In the genomic region with DNA sequence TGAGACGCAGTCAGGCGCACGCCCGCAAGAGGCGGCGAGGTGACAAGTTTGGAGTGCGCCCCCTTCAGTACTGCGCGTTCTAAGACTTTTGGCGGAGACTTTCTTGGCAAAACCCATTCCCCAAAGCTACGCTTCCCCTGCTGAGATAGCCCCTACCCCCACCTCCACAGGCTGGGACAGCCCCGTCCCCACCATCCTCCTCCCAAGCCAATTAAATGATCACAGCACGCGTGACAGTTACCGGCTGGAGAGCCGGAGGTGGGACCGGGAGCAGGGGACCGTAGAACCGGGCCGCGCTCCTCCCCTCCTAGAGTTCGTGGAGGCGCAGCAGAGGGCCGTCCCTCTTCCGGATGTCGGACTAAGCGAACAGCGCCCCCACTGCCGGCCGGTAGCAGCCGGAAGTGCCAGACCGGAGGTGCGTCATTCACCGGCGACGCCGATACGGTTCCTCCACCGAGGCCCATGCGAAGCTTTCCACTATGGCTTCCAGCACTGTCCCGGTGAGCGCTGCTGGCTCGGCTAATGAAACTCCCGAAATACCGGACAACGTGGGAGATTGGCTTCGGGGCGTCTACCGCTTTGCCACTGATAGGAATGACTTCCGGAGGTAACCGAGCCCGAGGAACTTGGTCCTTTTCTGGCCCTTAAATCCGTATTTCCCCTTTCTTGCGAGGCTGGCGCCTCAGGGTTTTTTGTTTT, we compare ENCODE assay signal across 8 cellular contexts. TPM values are rescaled to one million over a fixed set of nuclear protein-coding genes. Genes with fewer than 3 reads are reported as not detected.
DNase-seq lines count a peak whose midpoint lies in the region; ATAC-seq lines count a peak whose summit lies in the region.

Gene TOMM6, plus strand, starts transcription at position 476 of the 699 bp plus-strand sequence. Its CDS starts 4 bp downstream, at position 480.

- H3K4me1 ChIP-seq in mucosa of stomach (ENCODE audit: control insufficient read depth, insufficient read depth, low read length) = peaks cover 35% of the 10 kb centered on the region

- H3K27me3 ChIP-seq in mucosa of stomach (ENCODE audit: control insufficient read depth, insufficient read depth, low read length) = no peaks in the 10 kb centered on the region

- no peaks in the 10 kb centered on the region for H3K9me3 ChIP-seq in mucosa of stomach (ENCODE audit: control insufficient read depth, low read length)

- ATAC-seq in GM21529 (IDR thresholded peaks at IDR 0.05; ENCODE audit: unreplicated experiment) = peak; percentile 82

- peak within 1 kb of the TSS; percentile 95 for H3K9ac ChIP-seq in mucosa of stomach (ENCODE audit: low read length)

- no peaks in the 10 kb centered on the region for H3K27me3 Mint-ChIP-seq in IgD-negative memory B cell

- no peaks in the 10 kb centered on the region for H3K9me3 Mint-ChIP-seq in IgD-negative memory B cell

- peak; percentile 79 for DNase-seq in DMS153 treated with DMSO at 0.1 percent for 48 hours (lab: John Stamatoyannopoulos, UW; ENCODE audit: unreplicated experiment)
- peak; percentile 98 for DNase-seq in OCI-M1 (lab: John Stamatoyannopoulos, UW)
- DNase-seq in activated T-cell treated with anti-CD3 and anti-CD28 coated beads for 4 hours = peak; percentile 93
- peak; percentile 64 for DNase-seq in epithelial cell of prostate (ENCODE audit: low read depth, low spot score)
- peak; percentile 91 for DNase-seq in stimulated activated CD8-positive, alpha-beta memory T cell treated with anti-CD3 and anti-CD28 coated beads, Interleukin-7, amount 100 ng/mL, for 1 hour (ENCODE audit: low read depth in 2 of 2)

- H3K36me3 ChIP-seq in mucosa of stomach (ENCODE audit: control insufficient read depth, insufficient read depth, low read length) = peaks cover 6% of the 10 kb centered on the region

- peak within 1 kb of the TSS; percentile 94 to 99 (median 96) for H3K4me3 Mint-ChIP-seq in IgD-negative memory B cell

- no peaks in the 10 kb centered on the region for H3K36me3 Mint-ChIP-seq in IgD-negative memory B cell

- H3K4me1 Mint-ChIP-seq in IgD-negative memory B cell = peaks cover 14 to 23% (median 20%) of the 10 kb centered on the region in 3 donors

- H3K4me3 ChIP-seq in mucosa of stomach (ENCODE audit: low read length) = peak within 1 kb of the TSS; percentile 95

- H3K27ac Mint-ChIP-seq in IgD-negative memory B cell = peak within 1 kb of the TSS; percentile 93 to 97 (median 97)

- peak within 1 kb of the TSS; percentile 75 for H3K27ac ChIP-seq in epithelial cell of prostate

RNA-seq across cellular contexts. Expression of gene TOMM6, which starts in this region (rescaled TPM):
- polyA plus RNA-seq in IgD-negative memory B cell = 387 TPM

Comparison
In these comparisons a context has a peak if more than half of its experiments do, and no peak if none do; other contexts are left out.
1. Peak in every context shown above with its lines: DNase-seq, ATAC-seq, H3K4me3 ChIP-seq and H3K27ac ChIP-seq.